In genomic region chr6:28141500-28142329, GRCh38 we compare ENCODE assay signal across 1 cellular context.
A peak's percentile ranks its signal among the peaks of the same experiment; 100 is the strongest.
TF ChIP-seq lines count a peak whose summit lies in the region.

TSS of gene ZKSCAN8 (plus strand) at chr6:28141883. CDS start at chr6:28148408, 6,525 bp downstream.

TF ChIP-seq in H1, 55 proteins besides CTCF, POLR2A, EP300 and RAD21 (continued from another document):
- peak; percentile 93 for TF ChIP-seq TBP (IDR thresholded peaks at IDR 0.05; ENCODE audit: low read depth, low read length)
- no peak for TF ChIP-seq POU5F1 (IDR thresholded peaks at IDR 0.05; ENCODE audit: low read depth, low read length)
- TF ChIP-seq TAF7 (optimal IDR thresholded peaks at IDR 0.05; ENCODE audit: borderline replicate concordance, low read depth, low read length) = peak; percentile 85
- 0 out of 2 replicates have a peak, but pooled peaks have one; percentile 32 for TF ChIP-seq SP4 (IDR thresholded peaks at IDR 0.05; ENCODE audit: low read length)
- peak; percentile 17; the same call in 1 of the 2 replicates for TF ChIP-seq CHD2 (IDR thresholded peaks at IDR 0.05; ENCODE audit: low read length)
- TF ChIP-seq BCL11A (IDR thresholded peaks at IDR 0.05; ENCODE audit: low read depth in 2 of 2, low read length in 2 of 2) = no peak
- no peak for TF ChIP-seq RFX5 (IDR thresholded peaks at IDR 0.05; ENCODE audit: borderline replicate concordance, low read depth, low read length)
- no peak for TF ChIP-seq FOSL1 (IDR thresholded peaks at IDR 0.05; ENCODE audit: insufficient read depth, low read depth, low read length)
- no peak for TF ChIP-seq RNF2 (IDR thresholded peaks at IDR 0.05; ENCODE audit: borderline replicate concordance, low read depth, low read length, missing control alignments, poor library complexity, severe bottlenecking)
- TF ChIP-seq PHF8 (conservative IDR thresholded peaks at IDR 0.05; ENCODE audit: low read depth, low read length) = peak; percentile 98
- no peak for TF ChIP-seq SIRT6 (IDR thresholded peaks at IDR 0.05; ENCODE audit: low read length)
- TF ChIP-seq CHD7 (IDR thresholded peaks at IDR 0.05; ENCODE audit: insufficient replicate concordance, low read length) = no peak
- TF ChIP-seq SRF (IDR thresholded peaks at IDR 0.05; ENCODE audit: low read depth, low read length) = no peak
- no peak for TF ChIP-seq EZH2 (IDR thresholded peaks at IDR 0.05; ENCODE audit: low read depth, low read length, severe bottlenecking)
- no peak for TF ChIP-seq ATF3 (IDR thresholded peaks at IDR 0.05; ENCODE audit: insufficient read depth, low read depth, low read length)
- TF ChIP-seq NANOG (IDR thresholded peaks at IDR 0.05; ENCODE audit: insufficient read depth, low read depth, low read length, poor library complexity, severe bottlenecking) = no peak
- TF ChIP-seq POLR2AphosphoS5 (IDR thresholded peaks at IDR 0.05; ENCODE audit: low read depth, low read length) = peak; percentile 96
- TF ChIP-seq EGR1 (IDR thresholded peaks at IDR 0.05; ENCODE audit: borderline replicate concordance, low read depth, low read length) = peak; percentile 74
- no peak for TF ChIP-seq SP1 (IDR thresholded peaks at IDR 0.05; ENCODE audit: low read depth, low read length)
- TF ChIP-seq CREB1 (IDR thresholded peaks at IDR 0.05) = peak; percentile 53; the same call in 1 of the 2 replicates
- TF ChIP-seq HDAC6 (IDR thresholded peaks at IDR 0.05; ENCODE audit: low read depth, low read length) = no peak
- TF ChIP-seq KDM5A (IDR thresholded peaks at IDR 0.05; ENCODE audit: low read length) = peak; percentile 65
- peak; percentile 35; the same call in 1 of the 2 replicates for TF ChIP-seq BACH1 (IDR thresholded peaks at IDR 0.05; ENCODE audit: low read length)
- no peak for TF ChIP-seq USF2 (IDR thresholded peaks at IDR 0.05; ENCODE audit: low read length)
- TF ChIP-seq ZNF274 (IDR thresholded peaks at IDR 0.05; ENCODE audit: borderline replicate concordance, extremely low read depth, low read length) = no peak
- peak; percentile 47; the same call in 1 of the 2 replicates for TF ChIP-seq E2F6 (IDR thresholded peaks at IDR 0.05)
- peak in 1 of 2 experiments; percentile 96; a peak in 3 of 4 replicates for TF ChIP-seq HDAC2 (IDR thresholded peaks at IDR 0.05; ENCODE audit: borderline replicate concordance in 1 of 2, low read depth in 2 of 2, low read length in 2 of 2)
- TF ChIP-seq SIX5 (IDR thresholded peaks at IDR 0.05; ENCODE audit: low read depth, low read length) = no peak; the same call in 1 of the 2 replicates
- no peak for TF ChIP-seq YY1 (IDR thresholded peaks at IDR 0.05; ENCODE audit: low read depth, low read length)
- TF ChIP-seq TAF1 (IDR thresholded peaks at IDR 0.05; ENCODE audit: low read depth, low read length) = peak; percentile 98
- peak; percentile 95 for TF ChIP-seq KDM1A (IDR thresholded peaks at IDR 0.05; ENCODE audit: borderline replicate concordance, low read length)
- no peak for TF ChIP-seq TEAD4 (IDR thresholded peaks at IDR 0.05; ENCODE audit: low read depth, low read length)
- no peak for TF ChIP-seq CEBPB (IDR thresholded peaks at IDR 0.05; ENCODE audit: low read depth, low read length)
- TF ChIP-seq JUND (IDR thresholded peaks at IDR 0.05; ENCODE audit: low read length) = no peak
- TF ChIP-seq RBBP5 (IDR thresholded peaks at IDR 0.05; ENCODE audit: borderline replicate concordance, low read depth, low read length) = peak; percentile 92
- 0 out of 2 replicates have a peak, but pooled peaks have one; percentile 42 for TF ChIP-seq TCF12 (IDR thresholded peaks at IDR 0.05; ENCODE audit: low read depth, low read length)
- no peak for TF ChIP-seq SAP30 (IDR thresholded peaks at IDR 0.05; ENCODE audit: insufficient read depth, insufficient replicate concordance, low read length)
- TF ChIP-seq ATF2 (IDR thresholded peaks at IDR 0.05; ENCODE audit: low read length) = 0 out of 2 replicates have a peak, but pooled peaks have one; percentile 49
- peak; percentile 85 to 90; a peak in 3 of 4 replicates for TF ChIP-seq SIN3A (conservative IDR thresholded peaks at IDR 0.05 in 1 of 2, IDR thresholded peaks at IDR 0.05 in 1 of 2; ENCODE audit: low read depth in 1 of 2, low read length in 2 of 2)
- no peak for TF ChIP-seq BRCA1 (IDR thresholded peaks at IDR 0.05; ENCODE audit: low read depth, low read length)
- no peak for TF ChIP-seq JUN (IDR thresholded peaks at IDR 0.05; ENCODE audit: low read depth, low read length)
- peak; percentile 95 for TF ChIP-seq KDM4A (IDR thresholded peaks at IDR 0.05; ENCODE audit: low read depth, low read length, severe bottlenecking)
- no peak for TF ChIP-seq GTF2F1 (IDR thresholded peaks at IDR 0.05; ENCODE audit: borderline replicate concordance, low read depth, low read length)
- TF ChIP-seq ASH2L (IDR thresholded peaks at IDR 0.05; ENCODE audit: low read length) = peak; percentile 96
- TF ChIP-seq SUZ12 (IDR thresholded peaks at IDR 0.05; ENCODE audit: low read length) = no peak
- no peak for TF ChIP-seq CBX5 (IDR thresholded peaks at IDR 0.05; ENCODE audit: low read depth, low read length)
- TF ChIP-seq MAX (IDR thresholded peaks at IDR 0.05) = peak; percentile 82
- TF ChIP-seq SP2 (IDR thresholded peaks at IDR 0.05; ENCODE audit: low read length) = peak; percentile 96
- TF ChIP-seq NRF1 (IDR thresholded peaks at IDR 0.05; ENCODE audit: low read depth, low read length) = no peak
- no peak for TF ChIP-seq CHD1 (IDR thresholded peaks at IDR 0.05; ENCODE audit: low read depth, low read length)
- TF ChIP-seq GABPA (IDR thresholded peaks at IDR 0.05; ENCODE audit: borderline replicate concordance, insufficient read depth, low read length) = peak; percentile 94
- no peak for TF ChIP-seq CBX8 (IDR thresholded peaks at IDR 0.05; ENCODE audit: borderline replicate concordance, low read depth, low read length)
- TF ChIP-seq CTBP2 (IDR thresholded peaks at IDR 0.05; ENCODE audit: borderline replicate concordance, insufficient read depth, insufficient read length, low read length) = peak; percentile 95
